In genomic region chr7:50982626-50983025, GRCh38 we compare ENCODE assay signal across 14 cellular contexts.
DNase-seq lines count a peak whose midpoint lies in the region; ATAC-seq and TF ChIP-seq lines count a peak whose summit lies in the region.
"Had no signal": no experiment of that assay in that cellular context is flagged by ENCODE, and none has a peak within 500 bp of the region (broad histone marks: within the 10 kb centered on the region; RNA-seq: fewer than 3 reads in every experiment).

No MANE protein-coding gene starts in this region.

- H3K36me3 ChIP-seq in WERI-Rb-1 = no peaks in the 10 kb centered on the region
- H3K36me3 ChIP-seq: ovary had no signal

- 0 out of 2 replicates have a peak, but pooled peaks have one; percentile 8 for TF ChIP-seq CTCF in WERI-Rb-1 (IDR thresholded peaks at IDR 0.05; ENCODE audit: low read depth, low read length)

- peaks cover 16% of the 10 kb centered on the region for H3K27me3 ChIP-seq in WERI-Rb-1 (ENCODE audit: insufficient read depth, low read depth, severe bottlenecking)
- H3K27me3 ChIP-seq: ovary had no signal

- H3K9me3 ChIP-seq in WERI-Rb-1 (ENCODE audit: severe bottlenecking) = no peaks in the 10 kb centered on the region
- H3K9me3 ChIP-seq: ovary had no signal

- no peak overlapping the region for H3K4me3 ChIP-seq in WERI-Rb-1 (ENCODE audit: low read depth, low read length)
- H3K4me3 ChIP-seq: ovary had no signal

- ATAC-seq in HG02885 (IDR thresholded peaks at IDR 0.05; ENCODE audit: poor library complexity, unreplicated experiment) = no peak
- ATAC-seq: activated CD4-positive, CD25-positive, alpha-beta regulatory T cell treated with anti-CD3 and anti-CD28 coated beads, Interleukin-2, amount 50 U/mL, for 24 hours had no signal

- in situ Hi-C loops in KBM-7 (cut with MboI; ENCODE audit: low pct_unique_long_range_greater_than_20kb, low sequenced_read_pairs) = no loop called here

- H3K27ac ChIP-seq in WERI-Rb-1 = no peak overlapping the region
- H3K27ac ChIP-seq: ovary had no signal

- DNase-seq in Daoy (ENCODE audit: low read depth) (peak; percentile 56), KBM-7 (peak; percentile 3), WERI-Rb-1 (no peak), kidney tubule cell (ENCODE audit: low spot score) (peak; percentile 18), anterior cingulate cortex (lab: John Stamatoyannopoulos, UW) (no peak)
- no peak for DNase-seq in effector CD4-positive, alpha-beta T cell
- DNase-seq in activated CD4-positive, alpha-beta T cell treated with anti-CD3 and anti-CD28 coated beads for 4 hours = no peak
- DNase-seq: activated CD8-positive, alpha-beta memory T cell treated with anti-CD3 and anti-CD28 coated beads, Interleukin-2, amount 50 U/mL, for 48 hours; activated naive CD4-positive, alpha-beta T cell treated with anti-CD3 and anti-CD28 coated beads, Interleukin-2, amount 50 U/mL, for 16 hours; MM.1S; NCI-H2171; ovary had no signal

Comparison
In these comparisons a context has a peak if more than half of its experiments do, and no peak if none do; other contexts are left out.
1. DNase-seq: peak in Daoy (single experiment), KBM-7 (single experiment) and kidney tubule cell (single experiment); none in WERI-Rb-1 (single experiment), effector CD4-positive, alpha-beta T cell (single experiment), anterior cingulate cortex (0 of 58) and activated CD4-positive, alpha-beta T cell treated with anti-CD3 and anti-CD28 coated beads for 4 hours (0 of 2).